8 cellular contexts compared by ENCODE assay signal in genomic region chr11:45332486-45332934, GRCh38. TPM values are rescaled to one million over a fixed set of nuclear protein-coding genes. Genes with fewer than 3 reads are reported as not detected.
DNase-seq lines count a peak whose midpoint lies in the region; ATAC-seq and TF ChIP-seq lines count a peak whose summit lies in the region.

No MANE protein-coding gene starts in this region.

- intact Hi-C loops in Right ventricle myocardium inferior (cut with DNase I) = loop anchor here (1.0 to 5.0 kb wide), 4 partner anchors 80 to 395 kb away; no protein-coding TSS in a partner anchor
- intact Hi-C loops in cardiac septum (cut with DNase I) = loop anchor here (1.0 to 5.0 kb wide), 3 partner anchors 39 to 395 kb away; no protein-coding TSS in a partner anchor
- intact Hi-C loops in esophagus muscularis mucosa (cut with DNase I) = loop anchor here (2.0 to 5.0 kb wide), 3 partner anchors 40 to 395 kb away; no protein-coding TSS in a partner anchor

- H3K36me3 Mint-ChIP-seq in activated CD4-positive, alpha-beta T cell treated with anti-CD3 and anti-CD28 coated beads, Interleukin-2, amount 10 ng/mL, durations not matched to agents 7 days and 5 days (ENCODE audit: low read depth) = no peaks in the 10 kb centered on the region
- no peaks in the 10 kb centered on the region for H3K36me3 Mint-ChIP-seq in neural crest cell (ENCODE audit: low read depth)

- H3K27me3 ChIP-seq in esophagus muscularis mucosa = peaks cover 0 to 11% (median 0%) of the 10 kb centered on the region in 4 donors

- CTCF ChIA-PET in activated CD4-positive, alpha-beta T cell treated with anti-CD3 and anti-CD28 coated beads, Interleukin-2, amount 10 ng/mL, durations not matched to agents 7 days and 5 days (lab: Charles Lee) = interaction anchor here (2.5 kb wide), 1 partner anchor 221 kb away, joined by 8 read pairs; no protein-coding TSS in a partner anchor

- ATAC-seq in Right ventricle myocardium inferior (peak; percentile 59), HG03457 (IDR thresholded peaks at IDR 0.05; ENCODE audit: unreplicated experiment) (no peak), GM21528 (IDR thresholded peaks at IDR 0.05; ENCODE audit: low FRiP score, unreplicated experiment) (no peak)

- peaks cover 3 to 18% (median 15%) of the 10 kb centered on the region in 4 donors for H3K4me1 ChIP-seq in esophagus muscularis mucosa

- peak overlapping the region; percentile 1 to 54 (median 38) for H3K27ac ChIP-seq in esophagus muscularis mucosa (replicated peaks in 1 of 4)

- TF ChIP-seq CTCF in esophagus muscularis mucosa (IDR thresholded peaks at IDR 0.05) (peak; percentile 50 to 87 (median 82)), neural crest cell (conservative IDR thresholded peaks at IDR 0.05) (peak; percentile 88)

- H3K4me3 ChIP-seq in esophagus muscularis mucosa = peak overlapping the region in 3 of 4 donors; percentile 11 to 28 (median 18)

- no peaks in the 10 kb centered on the region for H3K9me3 Mint-ChIP-seq in activated CD4-positive, alpha-beta T cell treated with anti-CD3 and anti-CD28 coated beads, Interleukin-2, amount 10 ng/mL, durations not matched to agents 7 days and 5 days
- H3K9me3 Mint-ChIP-seq in neural crest cell = no peaks in the 10 kb centered on the region

- no peaks in the 10 kb centered on the region for H3K36me3 ChIP-seq in esophagus muscularis mucosa

- peaks cover 14% of the 10 kb centered on the region for H3K27me3 Mint-ChIP-seq in activated CD4-positive, alpha-beta T cell treated with anti-CD3 and anti-CD28 coated beads, Interleukin-2, amount 10 ng/mL, durations not matched to agents 7 days and 5 days
- peaks cover 16% of the 10 kb centered on the region for H3K27me3 Mint-ChIP-seq in neural crest cell (ENCODE audit: low read depth)

- WGBS in esophagus muscularis mucosa = 13% methylated on average over 9 of the region's 9 CpGs

- H3K4me3 Mint-ChIP-seq in activated CD4-positive, alpha-beta T cell treated with anti-CD3 and anti-CD28 coated beads, Interleukin-2, amount 10 ng/mL, durations not matched to agents 7 days and 5 days = no peak overlapping the region
- no peak overlapping the region for H3K4me3 Mint-ChIP-seq in neural crest cell

- no peak for DNase-seq in Right ventricle myocardium inferior (ENCODE audit: missing footprints)
- no peak for DNase-seq in cardiac septum (ENCODE audit: low spot score)
- peak; percentile 81 for DNase-seq in NCI-H2029 (lab: John Stamatoyannopoulos, UW)
- peak; percentile 33 for DNase-seq in activated CD4-positive, alpha-beta T cell treated with anti-CD3 and anti-CD28 coated beads, Interleukin-2, amount 10 ng/mL, durations not matched to agents 7 days and 5 days
- peak; percentile 90 for DNase-seq in esophagus muscularis mucosa (ENCODE audit: extremely low spot score)
- peak; percentile 46 for DNase-seq in neural crest cell (ENCODE audit: low read depth, low spot score)

- no peak overlapping the region for H3K27ac Mint-ChIP-seq in activated CD4-positive, alpha-beta T cell treated with anti-CD3 and anti-CD28 coated beads, Interleukin-2, amount 10 ng/mL, durations not matched to agents 7 days and 5 days
- no peak overlapping the region for H3K27ac Mint-ChIP-seq in neural crest cell (ENCODE audit: unreplicated experiment)

- POLR2A ChIA-PET in activated CD4-positive, alpha-beta T cell treated with anti-CD3 and anti-CD28 coated beads, Interleukin-2, amount 10 ng/mL, durations not matched to agents 7 days and 5 days (lab: Charles Lee) = no interaction called here

- no peak for TF ChIP-seq POLR2A in esophagus muscularis mucosa (IDR thresholded peaks at IDR 0.05; ENCODE audit: low read depth)

- H3K9me3 ChIP-seq in esophagus muscularis mucosa = peaks cover 0 to 2% (median under 1%) of the 10 kb centered on the region in 4 donors

- no peak for TF ChIP-seq EP300 in esophagus muscularis mucosa (IDR thresholded peaks at IDR 0.05)

- H3K4me1 Mint-ChIP-seq in activated CD4-positive, alpha-beta T cell treated with anti-CD3 and anti-CD28 coated beads, Interleukin-2, amount 10 ng/mL, durations not matched to agents 7 days and 5 days = peaks cover 2% of the 10 kb centered on the region
- H3K4me1 Mint-ChIP-seq in neural crest cell = peaks cover 10% of the 10 kb centered on the region

RNA-seq across cellular contexts. Expression of gene SYT13, which starts 46.4 kb away (rescaled TPM):
- total RNA-seq in Right ventricle myocardium inferior = 7.0 TPM
- total RNA-seq in cardiac septum = 1.3 TPM
- total RNA-seq in activated CD4-positive, alpha-beta T cell treated with anti-CD3 and anti-CD28 coated beads, Interleukin-2, amount 10 ng/mL, durations not matched to agents 7 days and 5 days = not detected
- total RNA-seq in esophagus muscularis mucosa = under 1 TPM in 3 of 4 donors, not detected in 1; 0.23 to 0.83 (median 0.42) TPM
- total RNA-seq in neural crest cell = 1.7 TPM in 2 replicates

Comparison
In these comparisons a context has a peak if more than half of its experiments do, and no peak if none do; other contexts are left out.
1. DNase-seq: peak in NCI-H2029 (single experiment), activated CD4-positive, alpha-beta T cell treated with anti-CD3 and anti-CD28 coated beads, Interleukin-2, amount 10 ng/mL, durations not matched to agents 7 days and 5 days (single experiment), esophagus muscularis mucosa (single experiment) and neural crest cell (single experiment); none in Right ventricle myocardium inferior (single experiment) and cardiac septum (single experiment).